10 cellular contexts compared by ENCODE assay signal in the genomic region with DNA sequence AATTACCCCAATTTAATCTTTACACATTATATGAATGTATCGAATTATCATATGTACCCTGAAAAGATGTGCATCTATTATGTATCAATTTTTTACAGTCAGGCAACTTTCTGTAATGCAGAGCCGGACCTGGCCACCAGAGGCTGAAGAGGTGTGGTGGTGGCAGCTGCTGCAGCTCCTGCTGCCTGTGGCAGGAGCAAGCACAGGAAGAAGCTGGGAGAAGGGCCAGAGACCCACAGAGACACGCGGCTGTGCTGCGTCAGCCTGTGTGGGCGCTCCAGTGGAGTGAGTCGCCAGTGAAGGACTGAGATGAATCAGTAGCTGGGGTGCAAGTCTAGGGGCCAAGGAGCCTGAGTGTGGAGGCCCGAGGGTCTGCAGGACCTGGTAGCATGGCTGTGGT.
A peak's percentile ranks its signal among the peaks of the same experiment; 100 is the strongest.
DNase-seq lines count a peak whose midpoint lies in the region; ATAC-seq and TF ChIP-seq lines count a peak whose summit lies in the region.
"Had no signal": no experiment of that assay in that cellular context is flagged by ENCODE, and none has a peak within 500 bp of the region (broad histone marks: within the 10 kb centered on the region; RNA-seq: fewer than 3 reads in every experiment).

No MANE protein-coding gene starts in this region.

- H3K27me3 ChIP-seq in NT2/D1 (ENCODE audit: insufficient read depth, insufficient read length) (no peaks in the 10 kb centered on the region), spleen (replicated peaks in 1 of 7) (peaks cover 0 to 18% (median 0%) of the 10 kb centered on the region in 7 donors)

- H3K9me3 ChIP-seq in NT2/D1 (ENCODE audit: insufficient read depth, low read length) (no peaks in the 10 kb centered on the region), spleen (no peaks in the 10 kb centered on the region)

- H3K9me3 Mint-ChIP-seq in activated naive CD4-positive, alpha-beta T cell treated with anti-CD3 and anti-CD28 coated beads for 36 hours: no peaks in the 10 kb centered on the region
- H3K9me3 Mint-ChIP-seq: immature natural killer cell; stimulated activated naive CD8-positive, alpha-beta T cell treated with anti-CD3 and anti-CD28 coated beads, Interleukin-15, Interleukin-2, amounts not matched to agents 100 ng/mL and 50 ng/mL, for 24 hours had no signal

- peaks cover 20% of the 10 kb centered on the region for H3K27me3 Mint-ChIP-seq in activated naive CD4-positive, alpha-beta T cell treated with anti-CD3 and anti-CD28 coated beads for 36 hours (ENCODE audit: low read depth)

- no peaks in the 10 kb centered on the region for H3K4me1 Mint-ChIP-seq in activated naive CD4-positive, alpha-beta T cell treated with anti-CD3 and anti-CD28 coated beads for 36 hours (ENCODE audit: low read depth)
- H3K4me1 Mint-ChIP-seq: immature natural killer cell had no signal

- intact Hi-C loops in activated naive CD4-positive, alpha-beta T cell treated with anti-CD3 and anti-CD28 coated beads for 36 hours (cut with micrococcal nuclease): no loop called here
- intact Hi-C loops in spleen (cut with DNase I; ENCODE audit: low total_unique reads): no loop called here

- no peak for DNase-seq in activated naive CD4-positive, alpha-beta T cell treated with anti-CD3 and anti-CD28 coated beads for 36 hours
- no peak for DNase-seq in activated naive CD4-positive, alpha-beta T cell (lab: John Stamatoyannopoulos, UW)
- DNase-seq in NT2/D1 (ENCODE audit: low read depth, low spot score): peak; percentile 23
- DNase-seq in fibroblast of mammary gland (ENCODE audit: low read depth): peak; percentile 46
- peak; percentile 20 for DNase-seq in stimulated activated naive CD8-positive, alpha-beta T cell treated with anti-CD3 and anti-CD28 coated beads, Interleukin-15, Interleukin-2, amounts not matched to agents 100 U/mL and 50 U/mL, for 24 hours
- no peak for DNase-seq in spleen
- DNase-seq in T1000 (lab: John Stamatoyannopoulos, UW): no peak
- DNase-seq: immature natural killer cell had no signal

- no peak for TF ChIP-seq POLR2A in spleen (IDR thresholded peaks at IDR 0.05)

- TF ChIP-seq CTCF in fibroblast of mammary gland (conservative IDR thresholded peaks at IDR 0.05; ENCODE audit: control insufficient read depth, insufficient read depth, low read depth, low read length): peak; percentile 7
- no peak for TF ChIP-seq CTCF in spleen (IDR thresholded peaks at IDR 0.05 in 8 of 11, conservative IDR thresholded peaks at IDR 0.05 in 3 of 11)

- H3K36me3 Mint-ChIP-seq in activated naive CD4-positive, alpha-beta T cell treated with anti-CD3 and anti-CD28 coated beads for 36 hours (ENCODE audit: low read depth): no peaks in the 10 kb centered on the region
- H3K36me3 Mint-ChIP-seq: immature natural killer cell had no signal

- ATAC-seq in stimulated activated naive CD8-positive, alpha-beta T cell treated with anti-CD3 and anti-CD28 coated beads, Interleukin-15, Interleukin-2, amounts not matched to agents 100 U/mL and 50 U/mL, for 24 hours: peak; percentile 52
- no peak for ATAC-seq in HG03457 (IDR thresholded peaks at IDR 0.05; ENCODE audit: unreplicated experiment)

- CTCF ChIA-PET in activated naive CD4-positive, alpha-beta T cell treated with anti-CD3 and anti-CD28 coated beads for 36 hours (lab: Charles Lee): no interaction called here

- no peaks in the 10 kb centered on the region for H3K4me1 ChIP-seq in NT2/D1 (ENCODE audit: insufficient read depth, insufficient read length)
- H3K4me1 ChIP-seq in spleen: peaks cover 0 to 15% (median 0%) of the 10 kb centered on the region in 6 donors

- no peak overlapping the region for H3K4me3 ChIP-seq in NT2/D1 (ENCODE audit: insufficient read length, low read depth)
- no peak overlapping the region for H3K4me3 ChIP-seq in fibroblast of mammary gland (ENCODE audit: control insufficient read depth, low read depth, low read length)
- no peak overlapping the region for H3K4me3 ChIP-seq in spleen

- WGBS in spleen, 5 donors: 64 to 84% (median 77%) methylated on average over 8 of the region's 8 CpGs

- H3K9ac ChIP-seq in NT2/D1 (ENCODE audit: insufficient read length, low read depth): no peak overlapping the region

- H3K36me3 ChIP-seq in NT2/D1 (ENCODE audit: insufficient read depth, insufficient read length, low read length) (no peaks in the 10 kb centered on the region), spleen (no peaks in the 10 kb centered on the region)

- H3K27ac Mint-ChIP-seq in activated naive CD4-positive, alpha-beta T cell treated with anti-CD3 and anti-CD28 coated beads for 36 hours: peak overlapping the region; percentile 19
- H3K27ac Mint-ChIP-seq: immature natural killer cell; stimulated activated naive CD8-positive, alpha-beta T cell treated with anti-CD3 and anti-CD28 coated beads, Interleukin-15, Interleukin-2, amounts not matched to agents 100 ng/mL and 50 ng/mL, for 24 hours had no signal

- H3K27ac ChIP-seq in spleen: no peak overlapping the region

- H3K4me3 Mint-ChIP-seq in activated naive CD4-positive, alpha-beta T cell treated with anti-CD3 and anti-CD28 coated beads for 36 hours: no peak overlapping the region
- H3K4me3 Mint-ChIP-seq: immature natural killer cell; stimulated activated naive CD8-positive, alpha-beta T cell treated with anti-CD3 and anti-CD28 coated beads, Interleukin-15, Interleukin-2, amounts not matched to agents 100 ng/mL and 50 ng/mL, for 24 hours had no signal

Comparison
In these comparisons a context has a peak if more than half of its experiments do, and no peak if none do; other contexts are left out.
1. DNase-seq: peak in NT2/D1 (single experiment), fibroblast of mammary gland (single experiment) and stimulated activated naive CD8-positive, alpha-beta T cell treated with anti-CD3 and anti-CD28 coated beads, Interleukin-15, Interleukin-2, amounts not matched to agents 100 U/mL and 50 U/mL, for 24 hours (single experiment); none in activated naive CD4-positive, alpha-beta T cell treated with anti-CD3 and anti-CD28 coated beads for 36 hours (single experiment), activated naive CD4-positive, alpha-beta T cell (0 of 4), spleen (single experiment) and T1000 (single experiment).